Comparison of ENCODE assay signal across 13 cellular contexts in genomic region chr9:86723351-86723750, GRCh38.
DNase-seq lines count a peak whose midpoint lies in the region; ATAC-seq and TF ChIP-seq lines count a peak whose summit lies in the region.
"Had no signal": no experiment of that assay in that cellular context is flagged by ENCODE, and none has a peak within 500 bp of the region (broad histone marks: within the 10 kb centered on the region; RNA-seq: fewer than 3 reads in every experiment).

No MANE protein-coding gene starts in this region.

- intact Hi-C loops in PC-3 (cut with micrococcal nuclease), result no loop called here
- intact Hi-C loops in lower lobe of right lung (cut with DNase I), result no loop called here

- no peak for ATAC-seq in PC-3
- peak in 1 of 2 donors; percentile 30 for ATAC-seq in lower lobe of right lung
- no peak for ATAC-seq in stimulated activated naive CD8-positive, alpha-beta T cell treated with anti-CD3 and anti-CD28 coated beads, Interleukin-15, Interleukin-2, amounts not matched to agents 100 U/mL and 50 U/mL, for 24 hours

- no peaks in the 10 kb centered on the region for H3K79me2 ChIP-seq in GM23248 (ENCODE audit: insufficient read depth)
- H3K79me2 ChIP-seq in PC-3 (ENCODE audit: low read length), result no peaks in the 10 kb centered on the region

- H3K4me1 ChIP-seq in GM23248 (ENCODE audit: insufficient read depth), result peaks cover 33% of the 10 kb centered on the region
- H3K4me1 ChIP-seq in PC-3 (ENCODE audit: insufficient read depth, low read length), result peaks cover 31% of the 10 kb centered on the region
- H3K4me1 ChIP-seq in lower lobe of right lung, result no peaks in the 10 kb centered on the region
- H3K4me1 ChIP-seq in Peyer's patch, result no peaks in the 10 kb centered on the region
- H3K4me1 ChIP-seq: BE2C, left ventricle myocardium inferior had no signal

- H3K36me3 ChIP-seq in GM23248 (ENCODE audit: low read depth), result no peaks in the 10 kb centered on the region
- H3K36me3 ChIP-seq in PC-3 (ENCODE audit: low read depth, low read length), result no peaks in the 10 kb centered on the region
- no peaks in the 10 kb centered on the region for H3K36me3 ChIP-seq in lower lobe of right lung
- no peaks in the 10 kb centered on the region for H3K36me3 ChIP-seq in Peyer's patch
- H3K36me3 ChIP-seq: BE2C, left ventricle myocardium inferior had no signal

- TF ChIP-seq POLR2A in Peyer's patch (IDR thresholded peaks at IDR 0.05), result no peak

- H3K4me3 ChIP-seq in GM23248, result no peak overlapping the region
- H3K4me3 ChIP-seq in PC-3 (ENCODE audit: low read length), result no peak overlapping the region
- no peak overlapping the region for H3K4me3 ChIP-seq in lower lobe of right lung
- no peak overlapping the region for H3K4me3 ChIP-seq in Peyer's patch
- H3K4me3 ChIP-seq: left ventricle myocardium inferior, SK-N-MC had no signal

- peaks cover 6% of the 10 kb centered on the region; the same call in 1 of the 2 replicates for H3K9me2 ChIP-seq in GM23248 (ENCODE audit: insufficient read depth)
- H3K9me2 ChIP-seq in PC-3 (replicated peaks; ENCODE audit: low read length), result no peaks in the 10 kb centered on the region

- H3K27ac ChIP-seq in GM23248 (no peak overlapping the region), PC-3 (ENCODE audit: low read length) (no peak overlapping the region), lower lobe of right lung (peak overlapping the region; percentile 10), Peyer's patch (no peak overlapping the region)
- H3K27ac ChIP-seq: SK-N-MC had no signal

- 52 to 56% methylated on average over 3 of the region's 3 CpGs for WGBS in GM23248 (ENCODE audit: low coverage in 1 of 2, low lambda C conversion rate in 2 of 2, missing lambda C conversion rate in 2 of 2), 2 experiments

- in situ Hi-C loops in GM23248 (cut with MboI), result no loop called here

- H4K20me1 ChIP-seq in GM23248 (ENCODE audit: insufficient read depth) (no peaks in the 10 kb centered on the region), PC-3 (ENCODE audit: low read length) (no peaks in the 10 kb centered on the region)

- no peak for DNase-seq in GM23248
- no peak for DNase-seq in PC-3
- DNase-seq in lower lobe of right lung, result no peak
- peak; percentile 2 for DNase-seq in stimulated activated naive CD8-positive, alpha-beta T cell treated with anti-CD3 and anti-CD28 coated beads, Interleukin-15, Interleukin-2, amounts not matched to agents 100 U/mL and 50 U/mL, for 24 hours
- DNase-seq in NCI-H524 treated with DMSO at 0.1 percent for 48 hours (lab: John Stamatoyannopoulos, UW), result no peak
- no peak for DNase-seq in stimulated activated CD4-positive, alpha-beta T cell treated with anti-CD3 and anti-CD28 coated beads, Interleukin-12 subunit alpha, Interleukin-12 subunit beta, amount 100 ng/mL, for 4 hours
- no peak for DNase-seq in Peyer's patch
- DNase-seq: amniotic stem cell, BE2C, DMS 273 treated with DMSO at 0.1 percent for 48 hours, left ventricle myocardium inferior, NCI-H1694 treated with DMSO at 0.1 percent for 48 hours had no signal

- POLR2A ChIA-PET in PC-3 (lab: Charles Lee; ENCODE audit: unreplicated experiment), result no interaction called here

- BruUV-seq in PC-3 (replicated peaks; lab: Mats Ljungman, UMichigan), result no TSS peak

- H3K9ac ChIP-seq in GM23248 (no peak overlapping the region), PC-3 (ENCODE audit: low read length) (no peak overlapping the region)

- H3F3A ChIP-seq in GM23248 (ENCODE audit: insufficient read depth) (peaks cover 28% of the 10 kb centered on the region), PC-3 (ENCODE audit: low read length, unreplicated experiment) (no peaks in the 10 kb centered on the region)

- CTCF ChIA-PET in PC-3 (lab: Charles Lee), result no interaction called here

- peak overlapping the region; percentile 69 for H2AFZ ChIP-seq in GM23248
- no peak overlapping the region for H2AFZ ChIP-seq in PC-3 (ENCODE audit: low read length)

- H3K27me3 ChIP-seq in GM23248 (replicated peaks; ENCODE audit: insufficient read depth) (no peaks in the 10 kb centered on the region), PC-3 (ENCODE audit: low read length) (no peaks in the 10 kb centered on the region), lower lobe of right lung (ENCODE audit: low read depth) (no peaks in the 10 kb centered on the region), Peyer's patch (no peaks in the 10 kb centered on the region)
- H3K27me3 ChIP-seq: BE2C had no signal

- TF ChIP-seq CTCF in PC-3 (conservative IDR thresholded peaks at IDR 0.05; ENCODE audit: low read depth, low read length), result no peak
- TF ChIP-seq CTCF in lower lobe of right lung (IDR thresholded peaks at IDR 0.05), result no peak
- no peak for TF ChIP-seq CTCF in Peyer's patch (IDR thresholded peaks at IDR 0.05)

- H3K9me3 ChIP-seq in GM23248 (ENCODE audit: low read depth) (no peaks in the 10 kb centered on the region), PC-3 (ENCODE audit: low read length) (no peaks in the 10 kb centered on the region), lower lobe of right lung (no peaks in the 10 kb centered on the region), Peyer's patch (no peaks in the 10 kb centered on the region)
- H3K9me3 ChIP-seq: BE2C, left ventricle myocardium inferior had no signal

- H3K4me2 ChIP-seq in GM23248 (ENCODE audit: unreplicated experiment) (peak overlapping the region; percentile 75), PC-3 (ENCODE audit: low read length) (peak overlapping the region; percentile 81; the same call in 1 of the 2 replicates)
